24 cellular contexts compared by ENCODE assay signal in the genomic region with DNA sequence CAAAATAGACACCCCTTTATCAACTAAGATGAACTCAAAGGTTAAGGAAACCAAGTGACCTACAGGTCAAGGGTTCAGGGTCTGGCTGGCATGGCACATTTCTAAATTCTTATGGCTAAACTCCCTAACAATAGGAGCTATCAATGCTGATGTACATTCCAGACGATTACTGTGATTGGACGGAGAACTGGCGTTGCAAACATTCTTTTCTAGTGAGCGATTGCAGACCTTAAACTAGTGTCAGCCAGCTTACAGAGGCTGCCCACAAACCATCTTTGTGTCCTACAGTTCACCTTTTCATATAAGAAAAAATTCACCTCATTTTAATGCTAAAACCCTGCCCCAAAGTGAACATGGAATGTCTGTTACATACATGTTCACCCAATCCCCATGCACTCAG.
DNase-seq lines count a peak whose midpoint lies in the region; ATAC-seq and TF ChIP-seq lines count a peak whose summit lies in the region.
"Had no signal": no experiment of that assay in that cellular context is flagged by ENCODE, and none has a peak within 500 bp of the region (broad histone marks: within the 10 kb centered on the region; RNA-seq: fewer than 3 reads in every experiment).

No MANE protein-coding gene starts in this region.

- H4K8ac ChIP-seq in neuronal stem cell (ENCODE audit: low read depth, low read length) = no peak overlapping the region

- H4K91ac ChIP-seq in neuronal stem cell (ENCODE audit: low read depth, low read length, poor library complexity) = no peak overlapping the region

- H3K4me1 ChIP-seq in fibroblast of lung (ENCODE audit: control insufficient read depth, extremely low read depth, insufficient read depth, low read length) = peaks cover 17% of the 10 kb centered on the region
- H3K4me1 ChIP-seq in neuronal stem cell (ENCODE audit: control insufficient read depth in 2 of 2, insufficient read depth in 1 of 2, low read depth in 1 of 2, low read length in 2 of 2) = peaks cover 3 to 4% of the 10 kb centered on the region in 2 donors
- H3K4me1 ChIP-seq: BE2C had no signal

- H3K36me3 ChIP-seq in fibroblast of lung (ENCODE audit: control insufficient read depth, insufficient read depth, low read length) = no peaks in the 10 kb centered on the region
- H3K36me3 ChIP-seq in neuronal stem cell (replicated peaks in 1 of 2; ENCODE audit: control insufficient read depth in 2 of 2, insufficient read depth in 2 of 2, low read length in 2 of 2) = no peaks in the 10 kb centered on the region
- H3K36me3 ChIP-seq: BE2C, MG63 had no signal

- H3K14ac ChIP-seq in neuronal stem cell (ENCODE audit: low read length) = no peak overlapping the region

- no peaks in the 10 kb centered on the region for H3K9me3 ChIP-seq in fibroblast of lung (ENCODE audit: control insufficient read depth, insufficient read depth, low read depth, low read length)
- no peaks in the 10 kb centered on the region for H3K9me3 ChIP-seq in neuronal stem cell (replicated peaks in 1 of 2; ENCODE audit: control insufficient read depth in 2 of 2, insufficient read depth in 1 of 2, low read depth in 1 of 2, low read length in 2 of 2)
- H3K9me3 ChIP-seq: BE2C, MG63 had no signal

- no CpG with 5 or more reads among the region's 4 CpGs for WGBS in neuronal stem cell (ENCODE audit: extremely low coverage in 2 of 2, insufficient read length in 2 of 2, insufficient replicate concordance in 1 of 2), 2 donors

- no peak overlapping the region for H2AK5ac ChIP-seq in neuronal stem cell (ENCODE audit: low read depth, low read length)

- H4K20me1 ChIP-seq in fibroblast of lung (ENCODE audit: control insufficient read depth, extremely low read depth, insufficient read depth, low read length) = no peaks in the 10 kb centered on the region

- H2AFZ ChIP-seq in fibroblast of lung (ENCODE audit: low read length) (no peak overlapping the region), neuronal stem cell (ENCODE audit: low read length) (peak overlapping the region; percentile 28)

- H3K4me2 ChIP-seq in fibroblast of lung (ENCODE audit: extremely low read depth, insufficient read depth, low read length) (no peak overlapping the region), neuronal stem cell (ENCODE audit: insufficient read depth, low read length, poor library complexity, severe bottlenecking) (no peak overlapping the region)

- no peaks in the 10 kb centered on the region for H3K79me2 ChIP-seq in fibroblast of lung (ENCODE audit: control insufficient read depth, insufficient read depth, low read length)

- H3K9ac ChIP-seq in fibroblast of lung (ENCODE audit: insufficient read depth, low read length) (no peak overlapping the region), neuronal stem cell (ENCODE audit: low read depth, low read length, poor library complexity) (no peak overlapping the region)

- H3K18ac ChIP-seq in neuronal stem cell (ENCODE audit: low read length) = no peak overlapping the region

- no peak overlapping the region for H2BK120ac ChIP-seq in neuronal stem cell (ENCODE audit: low read depth, low read length)

- ATAC-seq in HG02678 (IDR thresholded peaks at IDR 0.05; ENCODE audit: unreplicated experiment) = no peak
- no peak for ATAC-seq in HG03520 (IDR thresholded peaks at IDR 0.05; ENCODE audit: unreplicated experiment)
- ATAC-seq: GM12878, K562, T-cell had no signal

- H2BK5ac ChIP-seq in neuronal stem cell (ENCODE audit: low read length) = no peak overlapping the region

- TF ChIP-seq CTCF in AG10803 (conservative IDR thresholded peaks at IDR 0.05; ENCODE audit: low read length) = no peak
- no peak for TF ChIP-seq CTCF in fibroblast of lung (conservative IDR thresholded peaks at IDR 0.05 in 1 of 2, IDR thresholded peaks at IDR 0.05 in 1 of 2; ENCODE audit: low read depth in 1 of 2, low read length in 2 of 2)

- H2BK12ac ChIP-seq in neuronal stem cell (ENCODE audit: low read length) = no peak overlapping the region

- no peaks in the 10 kb centered on the region for H3K79me1 ChIP-seq in neuronal stem cell (ENCODE audit: low read depth, low read length)

- H3K4me3 ChIP-seq in AG10803 (ENCODE audit: low read length) (no peak overlapping the region), fibroblast of lung (replicated peaks in 1 of 4; ENCODE audit: control extremely low read depth in 1 of 4, insufficient read depth in 1 of 4, low read depth in 3 of 4, low read length in 4 of 4) (no peak overlapping the region), neuronal stem cell (ENCODE audit: low read length in 2 of 2) (no peak overlapping the region)
- H3K4me3 ChIP-seq: GM12878, K562, MG63 had no signal

- no peak overlapping the region for H3K4ac ChIP-seq in neuronal stem cell (ENCODE audit: low read length)

- DNase-seq in AG10803 (ENCODE audit: low read depth) (peak; percentile 5), RPMI7951 (ENCODE audit: low read depth) (peak; percentile 25), fibroblast of lung (ENCODE audit: low read depth in 2 of 2) (peak; percentile 37 to 83), neuronal stem cell (ENCODE audit: low spot score) (no peak)
- DNase-seq in activated CD8-positive, alpha-beta memory T cell treated with anti-CD3 and anti-CD28 coated beads, Interleukin-2, amount 50 U/mL, for 48 hours = no peak
- DNase-seq: BE2C; CD4-positive, CD25-positive, alpha-beta regulatory T cell; DMS79; GOT3; HCEC 1CT; MG63; NCI-H1417; NCI-H1694 treated with DMSO at 0.1 percent for 48 hours; NCI-H2081 treated with DMSO at 0.1 percent for 48 hours; NCI-H2171 treated with DMSO at 0.1 percent for 48 hours; NCI-H524 treated with DMSO at 0.1 percent for 48 hours; NCI-H82; OCI-M1; SHP77; T-cell had no signal

- no peak overlapping the region for H3K23ac ChIP-seq in neuronal stem cell (ENCODE audit: low read depth, low read length, poor library complexity)

- no peaks in the 10 kb centered on the region for H3K27me3 ChIP-seq in fibroblast of lung (ENCODE audit: control insufficient read depth, insufficient read depth, low read length)
- H3K27me3 ChIP-seq in neuronal stem cell (ENCODE audit: control insufficient read depth in 3 of 3, insufficient read depth in 3 of 3, low read depth in 1 of 3, low read length in 3 of 3) = no peaks in the 10 kb centered on the region
- H3K27me3 ChIP-seq: BE2C, MG63 had no signal

- H3K27ac ChIP-seq in fibroblast of lung (ENCODE audit: insufficient read depth, low read length) (no peak overlapping the region), neuronal stem cell (replicated peaks; ENCODE audit: low read length) (no peak overlapping the region)

- no peak overlapping the region for H2BK15ac ChIP-seq in neuronal stem cell (ENCODE audit: low read length)

Comparison
In these comparisons a context has a peak if more than half of its experiments do, and no peak if none do; other contexts are left out.
1. DNase-seq: peak in AG10803 (single experiment), RPMI7951 (single experiment) and fibroblast of lung (2 of 2); none in neuronal stem cell (single experiment) and activated CD8-positive, alpha-beta memory T cell treated with anti-CD3 and anti-CD28 coated beads, Interleukin-2, amount 50 U/mL, for 48 hours (single experiment).